In genomic region chr1:54314691-54315455, GRCh38 we compare ENCODE assay signal across 10 cellular contexts.
A peak's percentile ranks its signal among the peaks of the same experiment; 100 is the strongest.
DNase-seq lines count a peak whose midpoint lies in the region; ATAC-seq and TF ChIP-seq lines count a peak whose summit lies in the region.
"Had no signal": no experiment of that assay in that cellular context is flagged by ENCODE, and none has a peak within 500 bp of the region (broad histone marks: within the 10 kb centered on the region; RNA-seq: fewer than 3 reads in every experiment).

No MANE protein-coding gene starts in this region.

- no peak for TF ChIP-seq CTCF in esophagus squamous epithelium (IDR thresholded peaks at IDR 0.05)

- 44 to 55% methylated on average over 8 to 10 of the region's 10 CpGs for WGBS in esophagus squamous epithelium, 2 donors

- DNase-seq in NCI-H1417 (lab: John Stamatoyannopoulos, UW), result peak in 2 of 3 experiments; percentile 6 to 8
- no peak for DNase-seq in NCI-H1417 treated with DMSO at 0.1 percent for 48 hours (lab: John Stamatoyannopoulos, UW)
- DNase-seq in NCI-H524 (lab: John Stamatoyannopoulos, UW), result peak; percentile 91 to 97
- no peak for DNase-seq in esophagus squamous epithelium (lab: John Stamatoyannopoulos, UW)
- peak; percentile 55 for DNase-seq in retina
- DNase-seq in NCI-H510A treated with DMSO at 0.1 percent for 48 hours (lab: John Stamatoyannopoulos, UW), result no peak
- no peak for DNase-seq in stimulated activated CD4-positive, alpha-beta T cell treated with anti-CD3 and anti-CD28 coated beads, Interleukin-15, amount 100 ng/mL, for 24 hours
- DNase-seq: KG1, tibial artery had no signal

- no peaks in the 10 kb centered on the region for H3K27me3 ChIP-seq in esophagus squamous epithelium
- H3K27me3 ChIP-seq: tibial artery had no signal

- H3K4me3 ChIP-seq in esophagus squamous epithelium, result no peak overlapping the region
- H3K4me3 ChIP-seq: tibial artery had no signal

- H3K9me3 ChIP-seq in esophagus squamous epithelium, result no peaks in the 10 kb centered on the region
- H3K9me3 ChIP-seq: tibial artery had no signal

- peak overlapping the region; percentile 60 to 86 (median 76) for H3K27ac ChIP-seq in esophagus squamous epithelium
- H3K27ac ChIP-seq: tibial artery had no signal

- no peak for ATAC-seq in GM18907 (IDR thresholded peaks at IDR 0.05; ENCODE audit: unreplicated experiment)

- H3K4me1 ChIP-seq in esophagus squamous epithelium, result peaks cover 44 to 91% (median 63%) of the 10 kb centered on the region in 3 donors

- TF ChIP-seq POLR2A in esophagus squamous epithelium (IDR thresholded peaks at IDR 0.05), result no peak

- no peaks in the 10 kb centered on the region for H3K36me3 ChIP-seq in esophagus squamous epithelium
- H3K36me3 ChIP-seq: tibial artery had no signal

- intact Hi-C loops in esophagus squamous epithelium (cut with DNase I), result no loop called here

Comparison
In these comparisons a context has a peak if more than half of its experiments do, and no peak if none do; other contexts are left out.
1. DNase-seq: peak in NCI-H1417 (2 of 3), NCI-H524 (2 of 2) and retina (single experiment); none in NCI-H1417 treated with DMSO at 0.1 percent for 48 hours (single experiment), esophagus squamous epithelium (single experiment), NCI-H510A treated with DMSO at 0.1 percent for 48 hours (single experiment) and stimulated activated CD4-positive, alpha-beta T cell treated with anti-CD3 and anti-CD28 coated beads, Interleukin-15, amount 100 ng/mL, for 24 hours (single experiment).